ENCODE assay signal across 22 cellular contexts in the genomic region with DNA sequence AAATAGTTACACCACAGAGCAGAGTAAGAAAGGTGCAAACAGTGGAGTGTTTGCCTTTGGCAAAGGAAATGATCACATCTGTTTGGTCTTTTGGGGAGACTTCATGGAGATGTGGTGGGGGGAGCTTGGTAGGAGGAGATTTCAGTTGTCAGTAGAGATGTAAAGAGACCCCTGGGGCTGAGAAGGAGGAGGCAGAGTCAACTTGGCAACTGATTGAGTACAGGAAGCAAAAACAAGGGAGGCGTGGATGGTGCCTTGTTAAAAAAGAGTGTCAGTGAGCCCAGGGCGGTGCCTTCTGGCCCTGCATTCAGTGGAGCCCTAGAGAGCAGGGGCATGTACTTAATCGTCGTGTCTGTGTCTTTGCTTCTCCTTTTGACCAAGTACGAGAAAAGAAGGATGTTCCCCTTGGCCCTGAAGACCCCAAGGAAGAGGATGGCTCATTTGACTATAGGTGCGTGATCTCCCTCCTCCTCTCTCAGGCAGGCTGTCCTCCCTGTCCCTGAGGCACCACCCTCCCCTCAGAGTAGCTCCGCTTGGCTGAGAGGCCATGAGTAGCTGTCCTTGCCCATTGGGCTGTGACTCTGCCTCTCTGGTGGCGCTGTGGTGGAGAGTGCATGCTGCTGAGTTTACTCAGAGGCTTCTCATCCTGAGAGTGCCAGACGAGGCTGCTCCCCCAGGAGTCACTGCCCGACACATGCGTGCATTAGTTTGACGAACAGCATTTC. TPM values are rescaled to one million over a fixed set of nuclear protein-coding genes. Genes with fewer than 3 reads are reported as not detected.
DNase-seq lines count a peak whose midpoint lies in the region; ATAC-seq, FAIRE-seq and TF ChIP-seq lines count a peak whose summit lies in the region.
"Had no signal": no experiment of that assay in that cellular context is flagged by ENCODE, and none has a peak within 500 bp of the region (broad histone marks: within the 10 kb centered on the region; RNA-seq: fewer than 3 reads in every experiment).

No MANE protein-coding gene starts in this region.

- TF ChIP-seq CTCF in HepG2 (CRISPR knock-in tag; IDR thresholded peaks at IDR 0.05) (no peak), right lobe of liver (IDR thresholded peaks at IDR 0.05) (no peak)

- H2BK12ac ChIP-seq in mesenchymal stem cell (ENCODE audit: low read length in 2 of 2), result no peak overlapping the region

- ATAC-seq in HepG2 (peak; percentile 42; the same call in 2 of the 3 replicates), right lobe of liver (no peak), HG02870 (IDR thresholded peaks at IDR 0.05; ENCODE audit: unreplicated experiment) (no peak)
- ATAC-seq: activated naive CD8-positive, alpha-beta T cell treated with anti-CD3 and anti-CD28 coated beads, Interleukin-2, amount 50 U/mL, for 24 hours; activated T-helper 17 cell treated with anti-CD3 and anti-CD28 coated beads, Interleukin-2, amount 50 U/mL, for 72 hours had no signal

- H3K27ac ChIP-seq in HepG2 (ENCODE audit: extremely low read length, insufficient read depth, low read length), result no peak overlapping the region
- H3K27ac ChIP-seq in right lobe of liver, result no peak overlapping the region
- H3K27ac ChIP-seq in mesenchymal stem cell (ENCODE audit: low read length, poor library complexity, severe bottlenecking), result no peak overlapping the region
- H3K27ac ChIP-seq: SJCRH30 had no signal

- H3K9ac ChIP-seq in HepG2 (ENCODE audit: insufficient read depth, low read depth, low read length) (no peak overlapping the region), NT2/D1 (ENCODE audit: insufficient read length, low read depth) (peak overlapping the region; percentile 32), mesenchymal stem cell (ENCODE audit: low read length) (no peak overlapping the region)

- TF ChIP-seq RAD21 in HepG2 (CRISPR knock-in tag; IDR thresholded peaks at IDR 0.05), result no peak

- in situ Hi-C loops in HepG2 (cut with HindIII; ENCODE audit: extremely low pct_ligation_motif_present, low pct_unique_long_range_greater_than_20kb), result no loop called here

- H4K20me1 ChIP-seq in HepG2 (ENCODE audit: insufficient read depth, low read length), result 0 out of 2 replicates have a peak, but pooled peaks cover 2% of the 10 kb centered on the region

- POLR2A ChIA-PET in HepG2 (lab: Yijun Ruan, JAX), result no interaction called here

- H3K4ac ChIP-seq in mesenchymal stem cell (ENCODE audit: low read depth in 1 of 2, low read length in 2 of 2), result no peak overlapping the region

- no peak for TF ChIP-seq POLR2A in HepG2 (IDR thresholded peaks at IDR 0.05; ENCODE audit: insufficient read depth in 1 of 2, low read depth in 2 of 2, low read length in 2 of 2)
- TF ChIP-seq POLR2A in right lobe of liver (IDR thresholded peaks at IDR 0.05), result no peak

- no peaks in the 10 kb centered on the region for H3K79me2 ChIP-seq in HepG2 (ENCODE audit: insufficient read depth, low read length)

- no peak overlapping the region for H2BK120ac ChIP-seq in mesenchymal stem cell (ENCODE audit: low read depth, low read length)

- TF ChIP-seq EP300 in HepG2 (IDR thresholded peaks at IDR 0.05; ENCODE audit: low read depth in 2 of 2, low read length in 2 of 2) (no peak), HepG2 (CRISPR knock-in tag; IDR thresholded peaks at IDR 0.05; ENCODE audit: borderline replicate concordance) (no peak)

- H3K4me2 ChIP-seq in HepG2 (ENCODE audit: low read depth, low read length) (no peak overlapping the region), mesenchymal stem cell (ENCODE audit: low read length, poor library complexity, severe bottlenecking) (no peak overlapping the region)

- H4K8ac ChIP-seq in mesenchymal stem cell (ENCODE audit: low read length), result no peak overlapping the region

- no peak overlapping the region for H2AK5ac ChIP-seq in mesenchymal stem cell (ENCODE audit: low read length, severe bottlenecking)

- H4K91ac ChIP-seq in mesenchymal stem cell (ENCODE audit: low read length), result no peak overlapping the region

- peak overlapping the region in 1 of 2 experiments; percentile 53 for H3K14ac ChIP-seq in mesenchymal stem cell (ENCODE audit: low read length in 2 of 2)

- DNase-seq in HepG2 (ENCODE audit: low spot score) (no peak), right lobe of liver (no peak), NT2/D1 (ENCODE audit: low read depth, low spot score) (peak; percentile 68), kidney tubule cell (ENCODE audit: low spot score) (peak; percentile 22), mesenchymal stem cell (no peak), NCI-H1105 treated with DMSO at 0.1 percent for 48 hours (lab: John Stamatoyannopoulos, UW) (no peak)
- DNase-seq in activated T-cell treated with anti-CD3 and anti-CD28 coated beads, Interleukin-2, amount 50 U/mL, for 1 hour, result no peak
- DNase-seq: ACHN; activated CD8-positive, alpha-beta memory T cell treated with anti-CD3 and anti-CD28 coated beads for 24 hours; activated naive CD8-positive, alpha-beta T cell treated with anti-CD3 and anti-CD28 coated beads, Interleukin-2, amount 50 U/mL, for 24 hours; effector memory CD4-positive, alpha-beta T cell; hippocampal formation; NCI-H226; OCI-M1; SJCRH30; stimulated activated naive CD4-positive, alpha-beta T cell treated with Interleukin-2 at 50 U/mL for 16 hours had no signal

- 32% methylated on average over 12 of the region's 12 CpGs for WGBS in HepG2 (ENCODE audit: low lambda C conversion rate)
- WGBS in right lobe of liver (ENCODE audit: insufficient coverage, low coverage, low lambda C conversion rate, missing lambda C conversion rate), result 77% methylated on average over 5 of the region's 12 CpGs
- WGBS in mesenchymal stem cell, result 65% methylated on average over 12 of the region's 12 CpGs

- no TSS peak for BruUV-seq in HepG2 (replicated peaks; lab: Mats Ljungman, UMichigan)

- no peak overlapping the region for H3K4me3 ChIP-seq in HepG2 (replicated peaks in 1 of 3; ENCODE audit: insufficient read depth in 1 of 3, low read depth in 2 of 3, low read length in 3 of 3)
- no peak overlapping the region for H3K4me3 ChIP-seq in right lobe of liver
- no peak overlapping the region for H3K4me3 ChIP-seq in NT2/D1 (ENCODE audit: insufficient read length, low read depth)
- no peak overlapping the region for H3K4me3 ChIP-seq in mesenchymal stem cell (ENCODE audit: insufficient read depth in 1 of 2, low read depth in 1 of 2, low read length in 2 of 2)
- H3K4me3 ChIP-seq: SJCRH30 had no signal

- no peaks in the 10 kb centered on the region for H3K4me1 ChIP-seq in HepG2 (ENCODE audit: insufficient read depth, low read length)
- H3K4me1 ChIP-seq in right lobe of liver, result peaks cover 0 to 12% (median 6%) of the 10 kb centered on the region in 4 donors
- peaks cover 30% of the 10 kb centered on the region for H3K4me1 ChIP-seq in NT2/D1 (ENCODE audit: insufficient read depth, insufficient read length)
- no peaks in the 10 kb centered on the region for H3K4me1 ChIP-seq in mesenchymal stem cell (ENCODE audit: control insufficient read depth, insufficient read depth, low read depth, low read length)

- H3K27me3 ChIP-seq in HepG2 (ENCODE audit: control insufficient read depth in 1 of 2, insufficient read depth in 2 of 2, low read length in 2 of 2) (peaks cover 4 to 42% of the 10 kb centered on the region in 2 experiments; a peak in 4 of 5 replicates), right lobe of liver (no peaks in the 10 kb centered on the region), NT2/D1 (ENCODE audit: insufficient read depth, insufficient read length) (peaks cover 31% of the 10 kb centered on the region), mesenchymal stem cell (ENCODE audit: control insufficient read depth in 1 of 2, insufficient read depth in 1 of 2, low read length in 2 of 2) (peaks cover 0 to 30% of the 10 kb centered on the region in 2 experiments)
- H3K27me3 ChIP-seq: SJCRH30 had no signal

- no peak overlapping the region for H3K18ac ChIP-seq in mesenchymal stem cell (ENCODE audit: low read depth in 1 of 2, low read length in 2 of 2)

- H3K23ac ChIP-seq in mesenchymal stem cell (ENCODE audit: low read length in 2 of 2), result no peak overlapping the region

- H3K9me3 ChIP-seq in HepG2 (ENCODE audit: low read length) (no peaks in the 10 kb centered on the region), right lobe of liver (no peaks in the 10 kb centered on the region), NT2/D1 (ENCODE audit: insufficient read depth, low read length) (no peaks in the 10 kb centered on the region), mesenchymal stem cell (ENCODE audit: control insufficient read depth, low read length) (no peaks in the 10 kb centered on the region)
- H3K9me3 ChIP-seq: SJCRH30 had no signal

- H2BK15ac ChIP-seq in mesenchymal stem cell (ENCODE audit: low read depth, poor library complexity, severe bottlenecking), result no peak overlapping the region

- no peak overlapping the region for H2BK5ac ChIP-seq in mesenchymal stem cell (ENCODE audit: low read depth, low read length, poor library complexity, severe bottlenecking)

- CTCF ChIA-PET in HepG2 (lab: Yijun Ruan, JAX; ENCODE audit: low intra/inter-chr PET ratio, low total read pairs), result no interaction called here

- no peak for FAIRE-seq in HepG2 (lab: Jason Lieb, UNC)

- intact Hi-C loops in HepG2 (cut with micrococcal nuclease; ENCODE audit: unreplicated experiment), result no loop called here
- intact Hi-C loops in right lobe of liver (cut with DNase I), result no loop called here

- H3K36me3 ChIP-seq in HepG2 (replicated peaks in 1 of 2; ENCODE audit: control insufficient read depth in 1 of 2, insufficient read depth in 2 of 2, low read length in 2 of 2), result no peaks in the 10 kb centered on the region
- no peaks in the 10 kb centered on the region for H3K36me3 ChIP-seq in right lobe of liver
- H3K36me3 ChIP-seq in NT2/D1 (ENCODE audit: insufficient read depth, insufficient read length, low read length), result no peaks in the 10 kb centered on the region
- peaks cover 0 to 18% of the 10 kb centered on the region in 2 experiments for H3K36me3 ChIP-seq in mesenchymal stem cell (ENCODE audit: control insufficient read depth in 1 of 2, insufficient read depth in 2 of 2, low read depth in 1 of 2, low read length in 2 of 2)
- H3K36me3 ChIP-seq: SJCRH30 had no signal

- no peaks in the 10 kb centered on the region for H3K79me1 ChIP-seq in mesenchymal stem cell (replicated peaks; ENCODE audit: low read length, poor library complexity, severe bottlenecking)

- no peak overlapping the region for H2AFZ ChIP-seq in HepG2 (ENCODE audit: low read length)
- H2AFZ ChIP-seq in mesenchymal stem cell (ENCODE audit: low read depth, low read length), result no peak overlapping the region

RNA-seq across cellular contexts. Expression of gene CNTN2, which starts 30.4 kb away (rescaled TPM):
- total RNA-seq in HepG2 (2016; rRNA removed; fragmentation: Illumina TruSeq; extraction: Trizol) (not detected in 2 replicates), right lobe of liver (under 1 TPM in 1 of 6 experiments, not detected in 5; 0.49 TPM)
- total RNA-seq in HepG2 (2016; cell fraction: cytosol; rRNA removed; fragmentation: Illumina TruSeq; extraction: Trizol; ENCODE audit: low read depth), result not detected in 2 replicates
- not detected in 2 replicates for total RNA-seq in HepG2 (2016; cell fraction: insoluble cytoplasmic fraction; rRNA removed; fragmentation: Illumina TruSeq; extraction: Trizol)
- not detected in 2 replicates for total RNA-seq in HepG2 (2016; cell fraction: membrane; rRNA removed; fragmentation: Illumina TruSeq; extraction: Trizol)
- not detected in 2 replicates for total RNA-seq in HepG2 (2016; cell fraction: nucleus; rRNA removed; fragmentation: Illumina TruSeq; extraction: Trizol)
- not detected in 2 replicates for polyA plus RNA-seq in HepG2 (2011; rRNA removed)
- polyA plus RNA-seq in HepG2 (2011; cell fraction: cytosol; rRNA removed), result not detected in 2 replicates
- polyA plus RNA-seq in HepG2 (2011; cell fraction: nucleus; rRNA removed), result not detected in 2 replicates
- not detected in 2 replicates for polyA plus RNA-seq in HepG2 (2012)
- polyA plus RNA-seq in HepG2 (2016; cell fraction: cytosol; fragmentation: Illumina TruSeq; extraction: Trizol; ENCODE audit: low read depth), result not detected in 2 replicates
- polyA plus RNA-seq in HepG2 (2016; cell fraction: insoluble cytoplasmic fraction; fragmentation: Illumina TruSeq; extraction: Trizol; ENCODE audit: low read depth), result not detected in 2 replicates
- not detected in 2 replicates for polyA plus RNA-seq in HepG2 (2016; cell fraction: membrane; fragmentation: Illumina TruSeq; extraction: Trizol; ENCODE audit: low read depth)
- not detected in 2 replicates for polyA plus RNA-seq in HepG2 (2016; cell fraction: nucleus; fragmentation: Illumina TruSeq; extraction: Trizol; ENCODE audit: insufficient read depth, low read depth)
- not detected in 2 replicates for polyA minus RNA-seq in HepG2 (2011; rRNA and poly(A)+ RNA removed; ENCODE audit: low replicate concordance)
- polyA minus RNA-seq in HepG2 (2011; cell fraction: cytosol; rRNA and poly(A)+ RNA removed), result not detected in 2 replicates
- polyA minus RNA-seq in HepG2 (2011; cell fraction: nucleus; rRNA and poly(A)+ RNA removed), result not detected in 2 replicates
- not detected for polyA plus RNA-seq in mesenchymal stem cell (2013, experiment 1 of 2)
- polyA plus RNA-seq in mesenchymal stem cell (2013, experiment 2 of 2), result not detected
- total RNA-seq: activated T-helper 17 cell treated with anti-CD3 and anti-CD28 coated beads, Interleukin-2, amount 50 U/mL, for 72 hours; G401; kidney epithelial cell; mesenteric fat pad; T-helper 2 cell treated with Interferon-gamma antibody and Interleukin-4, amounts not matched to agents 100 ng/mL and 5 ng/mL, for 36 hours had no signal

Comparison
In these comparisons a context has a peak if more than half of its experiments do, and no peak if none do; other contexts are left out.
1. DNase-seq: peak in NT2/D1 (single experiment) and kidney tubule cell (single experiment); none in HepG2 (single experiment), right lobe of liver (0 of 3), mesenchymal stem cell (single experiment), NCI-H1105 treated with DMSO at 0.1 percent for 48 hours (single experiment) and activated T-cell treated with anti-CD3 and anti-CD28 coated beads, Interleukin-2, amount 50 U/mL, for 1 hour (single experiment).